Comparison of ENCODE assay signal across 19 cellular contexts in genomic region chr19:27861411-27861975, GRCh38.
DNase-seq lines count a peak whose midpoint lies in the region; ATAC-seq and TF ChIP-seq lines count a peak whose summit lies in the region.
"Had no signal": no experiment of that assay in that cellular context is flagged by ENCODE, and none has a peak within 500 bp of the region (broad histone marks: within the 10 kb centered on the region; RNA-seq: fewer than 3 reads in every experiment).

No MANE protein-coding gene starts in this region.

- TF ChIP-seq RAD21 in Ishikawa (IDR thresholded peaks at IDR 0.05; ENCODE audit: low read depth) = no peak

- TF ChIP-seq EP300 in Ishikawa (IDR thresholded peaks at IDR 0.05; ENCODE audit: borderline replicate concordance) = no peak; the same call in 1 of the 2 replicates

- ATAC-seq in GM21367 (IDR thresholded peaks at IDR 0.05; ENCODE audit: unreplicated experiment) (no peak), HG03520 (IDR thresholded peaks at IDR 0.05; ENCODE audit: unreplicated experiment) (no peak), GM18511 (IDR thresholded peaks at IDR 0.05; ENCODE audit: unreplicated experiment) (no peak)
- ATAC-seq: A549 had no signal

- peak; percentile 76 for DNase-seq in SW480 (ENCODE audit: low spot score)
- DNase-seq in islet precursor cell = peak; percentile 12
- DNase-seq: 8988T; ACHN; AML-193; BE2C; CD4-positive, alpha-beta T cell; CD8-positive, alpha-beta memory T cell; DMS53; DMS79 treated with DMSO at 0.1 percent for 48 hours; GF-D8; GM23248; H7; HCEC 1CT had no signal

TF ChIP-seq in Ishikawa, 13 proteins besides CTCF, POLR2A, EP300 and RAD21:
- TF ChIP-seq CREB1 (IDR thresholded peaks at IDR 0.05; ENCODE audit: low read depth) = no peak
- TF ChIP-seq ZBTB7A (IDR thresholded peaks at IDR 0.05; ENCODE audit: low read depth) = no peak
- TF ChIP-seq, protein P1, sequence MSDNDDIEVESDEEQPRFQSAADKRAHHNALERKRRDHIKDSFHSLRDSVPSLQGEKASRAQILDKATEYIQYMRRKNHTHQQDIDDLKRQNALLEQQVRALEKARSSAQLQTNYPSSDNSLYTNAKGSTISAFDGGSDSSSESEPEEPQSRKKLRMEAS (IDR thresholded peaks at IDR 0.05) = no peak
- peak; percentile 35 for TF ChIP-seq TCF12 (IDR thresholded peaks at IDR 0.05; ENCODE audit: low read depth)
- TF ChIP-seq TAF1 (IDR thresholded peaks at IDR 0.05; ENCODE audit: low read depth) = no peak
- TF ChIP-seq FOXM1 (IDR thresholded peaks at IDR 0.05; ENCODE audit: borderline replicate concordance, low read depth) = no peak
- TF ChIP-seq YY1 (IDR thresholded peaks at IDR 0.05; ENCODE audit: low read depth) = no peak
- TF ChIP-seq, protein P2, sequence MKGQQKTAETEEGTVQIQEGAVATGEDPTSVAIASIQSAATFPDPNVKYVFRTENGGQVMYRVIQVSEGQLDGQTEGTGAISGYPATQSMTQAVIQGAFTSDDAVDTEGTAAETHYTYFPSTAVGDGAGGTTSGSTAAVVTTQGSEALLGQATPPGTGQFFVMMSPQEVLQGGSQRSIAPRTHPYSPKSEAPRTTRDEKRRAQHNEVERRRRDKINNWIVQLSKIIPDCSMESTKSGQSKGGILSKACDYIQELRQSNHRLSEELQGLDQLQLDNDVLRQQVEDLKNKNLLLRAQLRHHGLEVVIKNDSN (IDR thresholded peaks at IDR 0.05) = no peak
